ENCODE assay signal across 1 cellular context in genomic region chr17:38735161-38735997, GRCh38.
TF ChIP-seq lines count a peak whose summit lies in the region.

No MANE protein-coding gene starts in this region.

TF ChIP-seq in endothelial cell of umbilical vein, 7 proteins besides CTCF, POLR2A, EP300 and RAD21:
- TF ChIP-seq EZH2 (IDR thresholded peaks at IDR 0.05; ENCODE audit: borderline replicate concordance, low read depth, low read length, severe bottlenecking) = no peak
- no peak for TF ChIP-seq MYC (IDR thresholded peaks at IDR 0.05; ENCODE audit: low read depth, low read length)
- no peak for TF ChIP-seq GATA2 (IDR thresholded peaks at IDR 0.05; ENCODE audit: insufficient read depth, insufficient read length, low read depth, low read length)
- TF ChIP-seq JUN (IDR thresholded peaks at IDR 0.05; ENCODE audit: borderline replicate concordance, insufficient read depth, insufficient read length, low read depth) = no peak
- no peak for TF ChIP-seq FOS (IDR thresholded peaks at IDR 0.05; ENCODE audit: borderline replicate concordance, insufficient read depth, low read length)
- TF ChIP-seq MAX (IDR thresholded peaks at IDR 0.05; ENCODE audit: insufficient read depth, insufficient read length) = no peak
- TF ChIP-seq POLR2AphosphoS5 (IDR thresholded peaks at IDR 0.05; ENCODE audit: insufficient read depth, low read depth, low read length) = peak; percentile 20
